8 cellular contexts compared by ENCODE assay signal in the genomic region with DNA sequence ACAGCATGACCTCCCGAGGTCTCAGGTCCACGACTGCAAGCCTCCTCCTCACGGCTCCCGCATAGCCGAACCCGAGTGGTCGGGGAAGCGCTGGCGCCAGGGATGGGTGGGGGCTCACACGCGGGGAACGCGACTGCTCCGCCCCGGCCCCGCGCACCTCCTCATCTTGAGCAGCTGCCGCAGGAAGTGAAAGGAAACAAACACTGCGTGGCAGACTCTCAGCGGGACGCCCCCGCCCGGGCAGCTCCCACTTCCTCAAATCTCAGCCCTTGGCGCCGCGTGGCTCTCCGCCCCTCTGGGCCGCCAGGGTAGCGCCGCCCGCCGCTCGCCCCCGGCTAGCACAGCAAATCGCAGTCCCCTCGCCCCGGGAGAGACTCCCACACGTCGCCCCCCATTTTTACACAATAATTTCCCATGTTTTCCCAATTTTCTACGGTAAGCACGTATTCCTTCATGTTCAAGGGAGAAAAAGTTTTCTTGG. TPM values are rescaled to one million over a fixed set of nuclear protein-coding genes. Genes with fewer than 3 reads are reported as not detected.
DNase-seq lines count a peak whose midpoint lies in the region; ATAC-seq and TF ChIP-seq lines count a peak whose summit lies in the region.

A gene with protein sequence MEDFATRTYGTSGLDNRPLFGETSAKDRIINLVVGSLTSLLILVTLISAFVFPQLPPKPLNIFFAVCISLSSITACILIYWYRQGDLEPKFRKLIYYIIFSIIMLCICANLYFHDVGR (minus strand): TSS at position 188 of the 481 bp plus-strand sequence. CDS start 229 bp downstream, outside the sequence.

- 0 to 2% (median 1%) methylated on average over 27 to 41 of the region's 41 CpGs for WGBS in adrenal gland, 4 donors

- DNase-seq in GF-D8 (lab: John Stamatoyannopoulos, UW): peak; percentile 78
- peak; percentile 74 to 86 (median 84) for DNase-seq in T-helper 1 cell
- DNase-seq in adrenal gland: peak; percentile 66 to 85 (median 77)
- peak; percentile 84 for DNase-seq in left ventricle myocardium inferior
- peak; percentile 54 for DNase-seq in putamen (ENCODE audit: low spot score)
- DNase-seq in vagina (ENCODE audit: extremely low spot score in 2 of 2): no peak

- peak within 1 kb of the TSS; percentile 100 for H2AFZ ChIP-seq in KMS-11 (ENCODE audit: low read depth)

- peaks cover 23% of the 10 kb centered on the region for H3K4me1 ChIP-seq in KMS-11 (ENCODE audit: low read depth, poor library complexity, severe bottlenecking)
- H3K4me1 ChIP-seq in adrenal gland (replicated peaks in 1 of 2): peaks cover 13 to 27% of the 10 kb centered on the region in 2 donors
- peaks cover 50% of the 10 kb centered on the region for H3K4me1 ChIP-seq in left ventricle myocardium inferior
- H3K4me1 ChIP-seq in vagina: peaks cover 36% of the 10 kb centered on the region

- intact Hi-C loops in adrenal gland (cut with DNase I) (loop anchor here (10.0 kb wide), 2 partner anchors 55 to 285 kb away; no protein-coding TSS in a partner anchor), left ventricle myocardium inferior (cut with micrococcal nuclease) (no loop called here), vagina (cut with DNase I) (loop anchor here (10.0 kb wide), 1 partner anchor 65 kb away; a partner anchor contains a TSS)

- no peaks in the 10 kb centered on the region for H3K27me3 ChIP-seq in KMS-11 (ENCODE audit: insufficient read depth, low read depth)
- H3K27me3 ChIP-seq in adrenal gland: no peaks in the 10 kb centered on the region
- H3K27me3 ChIP-seq in left ventricle myocardium inferior (ENCODE audit: low read depth): peaks cover 13% of the 10 kb centered on the region
- no peaks in the 10 kb centered on the region for H3K27me3 ChIP-seq in vagina

- no peaks in the 10 kb centered on the region for H3K36me3 ChIP-seq in KMS-11 (ENCODE audit: insufficient read depth)
- H3K36me3 ChIP-seq in adrenal gland (replicated peaks in 1 of 2): no peaks in the 10 kb centered on the region
- H3K36me3 ChIP-seq in left ventricle myocardium inferior: no peaks in the 10 kb centered on the region
- no peaks in the 10 kb centered on the region for H3K36me3 ChIP-seq in vagina

- no peaks in the 10 kb centered on the region for H3K9me3 ChIP-seq in adrenal gland (replicated peaks in 1 of 3)
- no peaks in the 10 kb centered on the region for H3K9me3 ChIP-seq in left ventricle myocardium inferior (replicated peaks)
- no peaks in the 10 kb centered on the region for H3K9me3 ChIP-seq in vagina

- H3K4me2 ChIP-seq in KMS-11: peak within 1 kb of the TSS; percentile 87

- H3K27ac ChIP-seq in KMS-11 (peak within 1 kb of the TSS; percentile 72), adrenal gland (peak within 1 kb of the TSS in 4 of 5 donors; percentile 71 to 88 (median 83)), left ventricle myocardium inferior (replicated peaks) (peak within 1 kb of the TSS; percentile 91), vagina (peak within 1 kb of the TSS; percentile 87)

- H3K4me3 ChIP-seq in KMS-11 (IDR thresholded peaks at IDR 0.05; ENCODE audit: insufficient read depth, low read depth, low read length) (no peak within 1 kb of the TSS), adrenal gland (peak within 1 kb of the TSS; percentile 49 to 81 (median 72)), left ventricle myocardium inferior (peak within 1 kb of the TSS; percentile 95), vagina (peak within 1 kb of the TSS; percentile 77 to 79)

- TF ChIP-seq CTCF in KMS-11 (conservative IDR thresholded peaks at IDR 0.05; ENCODE audit: low read depth, low read length) (peak; percentile 12; the same call in 1 of the 2 replicates), adrenal gland (IDR thresholded peaks at IDR 0.05) (peak in 1 of 6 experiments; percentile 16), left ventricle myocardium inferior (IDR thresholded peaks at IDR 0.05; ENCODE audit: borderline replicate concordance) (no peak), vagina (IDR thresholded peaks at IDR 0.05) (no peak)

- H4K20me1 ChIP-seq in KMS-11 (ENCODE audit: insufficient read depth): no peaks in the 10 kb centered on the region

- H3K9ac ChIP-seq in KMS-11: peak within 1 kb of the TSS; percentile 89

- TF ChIP-seq POLR2A in adrenal gland (IDR thresholded peaks at IDR 0.05) (peak; percentile 60 to 68), vagina (IDR thresholded peaks at IDR 0.05) (peak in 1 of 2 donors; percentile 52)

- peaks cover 27% of the 10 kb centered on the region; the same call in 1 of the 2 replicates for H3K79me2 ChIP-seq in KMS-11 (ENCODE audit: insufficient read depth, low read depth)

- ATAC-seq in GM21737 (IDR thresholded peaks at IDR 0.05; ENCODE audit: unreplicated experiment): peak; percentile 50

RNA-seq across cellular contexts. Expression of the gene that starts here (rescaled TPM):
- total RNA-seq in adrenal gland: 10 to 100 TPM; 13.7 to 63.4 (median 20.8) TPM
- polyA plus RNA-seq in adrenal gland: 10 to 100 TPM; 18.1 to 24.4 (median 23.9) TPM
- 4.4 TPM for total RNA-seq in left ventricle myocardium inferior
- 36.6 TPM for total RNA-seq in vagina

Comparison
In these comparisons a context has a peak if more than half of its experiments do, and no peak if none do; other contexts are left out.
1. DNase-seq: peak in GF-D8 (single experiment), T-helper 1 cell (5 of 5), adrenal gland (7 of 7), left ventricle myocardium inferior (single experiment) and putamen (single experiment); none in vagina (0 of 2).
2. Peak in every context shown above with its lines, with median percentiles within 50 percentile points of each other: H3K27ac ChIP-seq.